In the genomic region with DNA sequence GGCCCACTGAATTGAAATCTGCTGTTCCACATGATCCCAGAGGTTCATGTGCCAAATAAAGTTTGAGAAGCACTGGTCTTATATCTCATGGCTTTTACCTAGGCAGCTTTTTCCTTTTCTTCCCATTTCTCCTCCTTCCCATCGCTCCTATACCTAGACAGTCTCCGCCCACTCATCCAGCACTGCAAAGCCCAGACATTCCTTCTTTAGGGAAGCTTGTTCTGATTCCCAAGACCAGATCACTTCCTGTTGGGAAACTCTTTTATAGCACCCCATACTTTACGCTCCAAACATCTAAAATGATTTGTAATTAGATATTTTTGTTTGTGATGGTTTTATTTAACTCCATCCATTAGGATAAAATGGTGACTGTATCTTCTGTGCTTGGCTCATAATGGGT, we compare ENCODE assay signal across 23 cellular contexts.
A peak's percentile ranks its signal among the peaks of the same experiment; 100 is the strongest.
DNase-seq lines count a peak whose midpoint lies in the region; ATAC-seq and TF ChIP-seq lines count a peak whose summit lies in the region.
"Had no signal": no experiment of that assay in that cellular context is flagged by ENCODE, and none has a peak within 500 bp of the region (broad histone marks: within the 10 kb centered on the region; RNA-seq: fewer than 3 reads in every experiment).

No MANE protein-coding gene starts in this region.

- no peaks in the 10 kb centered on the region for H3K36me3 ChIP-seq in SK-N-SH (replicated peaks in 1 of 2; ENCODE audit: control insufficient read depth in 1 of 2, insufficient read depth in 2 of 2, low read length in 1 of 2)
- no peaks in the 10 kb centered on the region for H3K36me3 ChIP-seq in SJSA1
- peaks cover 0 to 3% (median 0%) of the 10 kb centered on the region in 5 donors for H3K36me3 ChIP-seq in subcutaneous abdominal adipose tissue (ENCODE audit: control insufficient read depth in 5 of 5, insufficient read depth in 5 of 5, low read length in 5 of 5)
- H3K36me3 ChIP-seq in hepatocyte (replicated peaks; ENCODE audit: insufficient read depth, low read depth): no peaks in the 10 kb centered on the region
- H3K36me3 ChIP-seq: BLaER1, HAP-1, thyroid gland had no signal

- H3K27me3 ChIP-seq in SK-N-SH (ENCODE audit: insufficient read depth) (no peaks in the 10 kb centered on the region), SJSA1 (replicated peaks) (no peaks in the 10 kb centered on the region), subcutaneous abdominal adipose tissue (ENCODE audit: control insufficient read depth in 5 of 5, insufficient read depth in 4 of 5, low read length in 5 of 5) (no peaks in the 10 kb centered on the region), hepatocyte (no peaks in the 10 kb centered on the region)
- H3K27me3 ChIP-seq: BLaER1, body of pancreas, thyroid gland had no signal

- H3K4me2 ChIP-seq in SK-N-SH (peak overlapping the region; percentile 69), hepatocyte (no peak overlapping the region)
- H3K4me2 ChIP-seq: BLaER1 had no signal

- H3K4me1 ChIP-seq in SK-N-SH (ENCODE audit: control insufficient read depth in 1 of 2, insufficient read depth in 2 of 2, low read depth in 1 of 2, low read length in 1 of 2) (peaks cover 5 to 51% of the 10 kb centered on the region in 2 experiments), SJSA1 (replicated peaks) (peaks cover 44% of the 10 kb centered on the region), subcutaneous abdominal adipose tissue (ENCODE audit: control insufficient read depth in 5 of 5, insufficient read depth in 5 of 5, low read length in 5 of 5) (peaks cover 2 to 14% (median 8%) of the 10 kb centered on the region in 5 donors), hepatocyte (ENCODE audit: insufficient read depth) (peaks cover 5% of the 10 kb centered on the region)
- H3K4me1 ChIP-seq: BLaER1, body of pancreas, HAP-1, thyroid gland had no signal

- ATAC-seq in SK-N-SH treated with all-trans-retinoic acid at 6 μM for 48 hours: no peak
- ATAC-seq: body of pancreas had no signal

- H3K9me2 ChIP-seq in SK-N-SH: no peaks in the 10 kb centered on the region
- no peaks in the 10 kb centered on the region for H3K9me2 ChIP-seq in hepatocyte (replicated peaks; ENCODE audit: insufficient read depth)

- peak overlapping the region; percentile 39 for H2AFZ ChIP-seq in SK-N-SH (ENCODE audit: low read depth)
- no peak overlapping the region for H2AFZ ChIP-seq in hepatocyte

- TF ChIP-seq RAD21 in SK-N-SH (IDR thresholded peaks at IDR 0.05; ENCODE audit: low read length): no peak

- H3K4me3 ChIP-seq in SK-N-SH (ENCODE audit: low read depth in 2 of 2, low read length in 1 of 2): no peak overlapping the region
- no peak overlapping the region for H3K4me3 ChIP-seq in SJSA1
- no peak overlapping the region for H3K4me3 ChIP-seq in fibroblast of villous mesenchyme (ENCODE audit: low read depth, low read length)
- no peak overlapping the region for H3K4me3 ChIP-seq in subcutaneous abdominal adipose tissue (ENCODE audit: low read depth in 1 of 5, low read length in 5 of 5)
- H3K4me3 ChIP-seq in hepatocyte: no peak overlapping the region
- H3K4me3 ChIP-seq: BLaER1, body of pancreas, HAP-1, thyroid gland had no signal

- WGBS in SK-N-SH (ENCODE audit: low lambda C conversion rate): 52% methylated on average over 3 of the region's 3 CpGs
- WGBS in hepatocyte (ENCODE audit: low lambda C conversion rate, missing lambda C conversion rate): 85% methylated on average over 3 of the region's 3 CpGs

- H3K27ac ChIP-seq in SK-N-SH (ENCODE audit: low read depth in 2 of 2, low read length in 1 of 2) (peak overlapping the region; percentile 75 to 94; a peak in 3 of 4 replicates), SJSA1 (peak overlapping the region; percentile 80), subcutaneous abdominal adipose tissue (ENCODE audit: low read depth, low read length) (peak overlapping the region; percentile 83), hepatocyte (no peak overlapping the region)
- H3K27ac ChIP-seq: 22Rv1, BLaER1, body of pancreas, thyroid gland had no signal

- H3K79me2 ChIP-seq in SK-N-SH (ENCODE audit: insufficient read depth): no peaks in the 10 kb centered on the region
- no peaks in the 10 kb centered on the region for H3K79me2 ChIP-seq in hepatocyte

- TF ChIP-seq CTCF in SK-N-SH (IDR thresholded peaks at IDR 0.05): no peak
- TF ChIP-seq CTCF in fibroblast of villous mesenchyme (IDR thresholded peaks at IDR 0.05; ENCODE audit: insufficient read depth, low read depth, low read length): no peak
- no peak for TF ChIP-seq CTCF in hepatocyte (IDR thresholded peaks at IDR 0.05; ENCODE audit: poor library complexity)

- H3K9me3 ChIP-seq in SK-N-SH (no peaks in the 10 kb centered on the region), SJSA1 (replicated peaks) (no peaks in the 10 kb centered on the region), subcutaneous abdominal adipose tissue (ENCODE audit: control insufficient read depth in 5 of 5, low read length in 5 of 5) (no peaks in the 10 kb centered on the region), hepatocyte (ENCODE audit: low read depth) (no peaks in the 10 kb centered on the region)
- H3K9me3 ChIP-seq: BLaER1, body of pancreas, HAP-1, thyroid gland had no signal

- POLR2A ChIA-PET in SK-N-SH (lab: Yijun Ruan, JAX): no interaction called here

- CTCF ChIA-PET in SK-N-SH (lab: Yijun Ruan, JAX): interaction anchor here (0.6 to 2.3 kb wide), 3 partner anchors 25 to 77 kb away, joined by 3 to 7 read pairs (median 3); no protein-coding TSS in a partner anchor

- H3F3A ChIP-seq in SK-N-SH (replicated peaks; ENCODE audit: insufficient read depth): peaks cover 60% of the 10 kb centered on the region

- H3K9ac ChIP-seq in SK-N-SH: peak overlapping the region; percentile 65
- no peak overlapping the region for H3K9ac ChIP-seq in subcutaneous abdominal adipose tissue (ENCODE audit: low read length in 5 of 5)
- H3K9ac ChIP-seq: BLaER1 had no signal

- no peaks in the 10 kb centered on the region for H4K20me1 ChIP-seq in SK-N-SH (ENCODE audit: insufficient read depth)
- H4K20me1 ChIP-seq in hepatocyte (ENCODE audit: insufficient read depth, poor library complexity, severe bottlenecking): no peaks in the 10 kb centered on the region
- H4K20me1 ChIP-seq: BLaER1 had no signal

- DNase-seq in SK-N-SH: no peak
- no peak for DNase-seq in SJSA1 (ENCODE audit: low read depth in 1 of 2, low spot score in 2 of 2)
- DNase-seq in fibroblast of villous mesenchyme (ENCODE audit: low read depth): peak; percentile 68
- DNase-seq in activated naive CD4-positive, alpha-beta T cell (lab: John Stamatoyannopoulos, UW): no peak
- no peak for DNase-seq in hepatocyte (ENCODE audit: low spot score)
- no peak for DNase-seq in NCI-H2029 (lab: John Stamatoyannopoulos, UW)
- DNase-seq: activated CD4-positive, alpha-beta T cell treated with anti-CD3 and anti-CD28 coated beads, Interleukin-2, amount 50 U/mL, for 1 hour; body of pancreas; cortex of kidney; KBM-7; NCI-H1436 treated with DMSO at 0.1 percent for 48 hours; NCI-H2171; NCI-H526; RPMI8226; stimulated activated CD4-positive, alpha-beta T cell treated with anti-CD3 and anti-CD28 coated beads, Interleukin-4, amount 100 ng/mL, for 1 hour; stimulated activated naive CD4-positive, alpha-beta T cell treated with Interleukin-2 at 50 U/mL for 16 hours; T-helper 9 cell; thyroid gland had no signal

- no peak for TF ChIP-seq EP300 in SK-N-SH (IDR thresholded peaks at IDR 0.05; ENCODE audit: borderline replicate concordance in 1 of 2, low read depth in 1 of 2, low read length in 1 of 2)

TF ChIP-seq in SK-N-SH, 30 proteins besides CTCF, POLR2A, EP300 and RAD21 (continues in another document):
- no peak for TF ChIP-seq TAF1 (IDR thresholded peaks at IDR 0.05; ENCODE audit: borderline replicate concordance, low read depth, low read length)

TF ChIP-seq in SK-N-SH treated with all-trans-retinoic acid at 6 μM for 48 hours, 23 proteins besides CTCF, POLR2A, EP300 and RAD21:
- TF ChIP-seq ZC3H10 (CRISPR knock-in tag; IDR thresholded peaks at IDR 0.05): no peak
- TF ChIP-seq ZNF565 (CRISPR knock-in tag; conservative IDR thresholded peaks at IDR 0.05; ENCODE audit: low read depth): no peak
- no peak for TF ChIP-seq TOX (CRISPR knock-in tag; IDR thresholded peaks at IDR 0.05; ENCODE audit: borderline replicate concordance)
- no peak for TF ChIP-seq ZFP30 (CRISPR knock-in tag; IDR thresholded peaks at IDR 0.05)
- TF ChIP-seq ZNF70 (CRISPR knock-in tag; IDR thresholded peaks at IDR 0.05): no peak
